21 cellular contexts compared by ENCODE assay signal in the genomic region with DNA sequence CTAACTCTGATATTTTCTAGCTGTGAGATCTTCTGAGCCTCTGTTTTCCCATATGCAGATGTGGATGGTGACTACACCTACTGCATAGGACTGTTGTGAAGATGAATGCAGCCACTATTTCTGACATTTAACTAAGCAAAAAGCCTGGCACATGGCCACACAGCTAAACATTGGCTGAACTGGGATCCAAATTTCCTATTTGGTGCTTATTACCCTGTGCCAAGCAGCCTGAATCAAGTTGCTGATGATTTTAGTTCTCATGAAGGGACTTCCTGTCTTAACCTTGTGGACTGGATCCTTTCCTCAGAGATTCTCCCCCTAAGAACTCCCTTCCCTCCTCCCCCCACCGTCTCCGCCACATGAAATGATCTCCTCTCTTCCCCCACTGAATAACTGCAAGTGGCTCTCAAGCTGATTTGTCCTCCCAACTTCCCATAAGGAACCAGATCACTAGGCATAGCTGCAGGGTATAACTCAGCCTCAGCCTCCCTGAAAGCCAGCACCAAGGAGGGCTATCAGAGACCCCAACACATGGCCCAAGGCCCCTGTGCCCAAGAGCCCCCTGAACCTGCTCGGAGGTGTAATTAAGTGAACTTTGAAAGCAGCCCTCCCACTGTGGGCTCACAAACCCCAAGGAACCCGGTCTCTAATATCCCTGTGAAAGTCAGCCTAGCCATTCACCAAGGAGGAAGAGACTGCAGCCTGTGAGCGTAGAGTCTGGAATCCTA.
"Had no signal": no experiment of that assay in that cellular context is flagged by ENCODE, and none has a peak within 500 bp of the region (broad histone marks: within the 10 kb centered on the region; RNA-seq: fewer than 3 reads in every experiment).

No MANE protein-coding gene starts in this region.

- ATAC-seq: activated T-cell treated with anti-CD3 and anti-CD28 coated beads, Interleukin-2, amount 50 U/mL, for 4 hours; heart right ventricle; lower lobe of right lung; naive thymus-derived CD4-positive, alpha-beta T cell; stimulated activated memory B cell treated with anti-CD40 and anti-IgM and Interleukin-4, amounts not matched to agents 10 μg/mL and 1 μg/mL and 100 μg/mL, for 72 hours had no signal

- H3K4me1 Mint-ChIP-seq: naive thymus-derived CD4-positive, alpha-beta T cell; neural progenitor cell; stimulated activated memory B cell treated with anti-CD40 and anti-IgM and Interleukin-4, amounts not matched to agents 10 μg/mL and 1 μg/mL and 100 μg/mL, for 72 hours had no signal

- H3K9me3 Mint-ChIP-seq: activated T-cell treated with anti-CD3 and anti-CD28 coated beads, Interleukin-2, amount 50 U/mL, for 4 hours; activated T-helper 2 cell treated with anti-CD3 and anti-CD28 coated beads, Interferon-gamma antibody, Interleukin-2, Interleukin-4, amounts not matched to agents 10 μg/mL and 5 μg/mL and 100 μg/mL, durations not matched to agents 14 hours and 24 hours and 36 hours; neural progenitor cell; stimulated activated memory B cell treated with anti-CD40 and anti-IgM and Interleukin-4, amounts not matched to agents 10 μg/mL and 1 μg/mL and 100 μg/mL, for 72 hours had no signal

- H3K36me3 Mint-ChIP-seq: activated naive CD8-positive, alpha-beta T cell; naive thymus-derived CD4-positive, alpha-beta T cell; neural progenitor cell; stimulated activated memory B cell treated with anti-CD40 and anti-IgM and Interleukin-4, amounts not matched to agents 10 μg/mL and 1 μg/mL and 100 μg/mL, for 72 hours had no signal

- H3K4me3 ChIP-seq: adrenal gland, ascending aorta, dorsolateral prefrontal cortex, heart right ventricle, lower lobe of right lung, neural progenitor cell, sigmoid colon, smooth muscle cell, testis, upper lobe of left lung had no signal

- H3K36me3 ChIP-seq: adrenal gland, ascending aorta, heart right ventricle, lower lobe of right lung, neural progenitor cell, sigmoid colon, upper lobe of left lung had no signal

- H3K27ac Mint-ChIP-seq: activated naive CD8-positive, alpha-beta T cell; activated T-helper 2 cell treated with anti-CD3 and anti-CD28 coated beads, Interferon-gamma antibody, Interleukin-2, Interleukin-4, amounts not matched to agents 10 μg/mL and 5 μg/mL and 100 μg/mL, durations not matched to agents 14 hours and 24 hours and 36 hours; naive thymus-derived CD4-positive, alpha-beta T cell; neural progenitor cell; stimulated activated memory B cell treated with anti-CD40 and anti-IgM and Interleukin-4, amounts not matched to agents 10 μg/mL and 1 μg/mL and 100 μg/mL, for 72 hours had no signal

- H3K4me3 Mint-ChIP-seq: activated naive CD8-positive, alpha-beta T cell; activated T-cell treated with anti-CD3 and anti-CD28 coated beads, Interleukin-2, amount 50 U/mL, for 4 hours; naive thymus-derived CD4-positive, alpha-beta T cell; neural progenitor cell; stimulated activated memory B cell treated with anti-CD40 and anti-IgM and Interleukin-4, amounts not matched to agents 10 μg/mL and 1 μg/mL and 100 μg/mL, for 72 hours had no signal

- H3K9me3 ChIP-seq: adrenal gland, ascending aorta, heart right ventricle, lower lobe of right lung, sigmoid colon, testis, upper lobe of left lung had no signal

- H3K4me1 ChIP-seq: adrenal gland, heart right ventricle, lower lobe of right lung, sigmoid colon, testis, upper lobe of left lung had no signal

- DNase-seq: activated CD4-positive, alpha-beta T cell treated with anti-CD3 and anti-CD28 coated beads for 48 hours; activated CD8-positive, alpha-beta memory T cell treated with anti-CD3 and anti-CD28 coated beads, Interleukin-2, amount 50 U/mL, for 48 hours; activated naive CD4-positive, alpha-beta T cell; activated T-cell treated with anti-CD3 and anti-CD28 coated beads, Interleukin-2, amount 50 U/mL, for 4 hours; adrenal gland; central memory CD4-positive, alpha-beta T cell; dorsolateral prefrontal cortex; heart right ventricle; left colon; lower lobe of right lung; naive thymus-derived CD4-positive, alpha-beta T cell; sigmoid colon; stimulated activated CD4-positive, alpha-beta T cell treated with anti-CD3 and anti-CD28 coated beads, Interleukin-15, amount 100 ng/mL, for 24 hours; testis; upper lobe of left lung had no signal

- H3K27me3 ChIP-seq: adrenal gland, ascending aorta, neural progenitor cell, sigmoid colon, testis, upper lobe of left lung had no signal

- H3K27ac ChIP-seq: adrenal gland, ascending aorta, dorsolateral prefrontal cortex, heart right ventricle, lower lobe of right lung, neural progenitor cell, sigmoid colon, testis, upper lobe of left lung had no signal
